In the genomic region with DNA sequence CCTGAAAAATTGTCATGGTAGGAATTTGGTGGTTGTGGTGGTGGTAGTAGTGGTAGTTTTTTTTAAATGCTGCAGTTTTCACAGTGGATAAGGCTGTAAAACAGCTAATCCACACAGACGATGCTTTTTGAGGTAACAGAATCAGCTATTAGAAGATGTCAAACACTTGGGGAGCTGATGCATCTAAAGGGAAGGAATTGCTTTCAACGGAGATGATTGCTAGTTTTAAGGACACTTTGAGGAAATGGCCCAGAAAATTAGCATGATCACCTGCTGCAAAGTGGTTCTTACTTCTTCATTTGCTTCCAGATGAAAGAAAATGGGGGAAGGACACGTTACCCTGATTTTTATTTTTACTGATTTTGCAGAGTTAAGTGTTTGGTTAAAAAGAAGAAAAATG, we compare ENCODE assay signal across 17 cellular contexts.
"Had no signal": no experiment of that assay in that cellular context is flagged by ENCODE, and none has a peak within 500 bp of the region (broad histone marks: within the 10 kb centered on the region; RNA-seq: fewer than 3 reads in every experiment).

No MANE protein-coding gene starts in this region.

- DNase-seq: KBM-7, MV-4-11, NCI-H1048, NCI-H1105, NCI-H146, NCI-H1694 treated with DMSO at 0.1 percent for 48 hours, NCI-H2029 treated with DMSO at 0.1 percent for 48 hours, NCI-H2171, NCI-H226, NCI-H446, NCI-H510A, NCI-H524 treated with DMSO at 0.1 percent for 48 hours, NCI-H82, Right ventricle myocardium superior, RPMI8226, SIG-M5, T-helper 2 cell had no signal
